In genomic region chr2:120044336-120044735, GRCh38 we compare ENCODE assay signal across 31 cellular contexts.
"Had no signal": no experiment of that assay in that cellular context is flagged by ENCODE, and none has a peak within 500 bp of the region (broad histone marks: within the 10 kb centered on the region; RNA-seq: fewer than 3 reads in every experiment).

No MANE protein-coding gene starts in this region.

- FAIRE-seq: TTC549 had no signal

- H3K4me2 ChIP-seq: SK-N-SH had no signal

- H3K4me1 Mint-ChIP-seq: activated CD4-positive, alpha-beta T cell treated with anti-CD3 and anti-CD28 coated beads, Interleukin-2, amount 10 ng/mL, durations not matched to agents 24 days and 14 days had no signal

- H3K4me3 Mint-ChIP-seq: activated CD4-positive, alpha-beta T cell treated with anti-CD3 and anti-CD28 coated beads, Interleukin-2, amount 10 ng/mL, durations not matched to agents 24 days and 14 days; activated CD8-positive, alpha-beta T cell treated with anti-CD3 and anti-CD28 coated beads for 36 hours; activated naive CD4-positive, alpha-beta T cell treated with anti-CD3 and anti-CD28 coated beads, Interleukin-2, amount 10 ng/mL, durations not matched to agents 7 days and 5 days; activated naive CD8-positive, alpha-beta T cell; activated naive CD8-positive, alpha-beta T cell treated with anti-CD3 and anti-CD28 coated beads, Interleukin-2, amount 50 U/mL, for 24 hours; activated T-cell treated with anti-CD3 and anti-CD28 coated beads, Interleukin-2, amount 50 U/mL, for 24 hours; activated T-helper 1 cell treated with anti-CD3 and anti-CD28 coated beads, Interleukin-12 subunit alpha, Interleukin-12 subunit beta, Interleukin-2, Interleukin-4 antibody, amounts not matched to agents 30 ng/mL and 10 ng/mL and 1 ng/mL, durations not matched to agents 14 hours and 24 hours and 36 hours; T-helper 1 cell treated with Interleukin-12 subunit alpha and Interleukin-12 subunit beta and Interleukin-4 antibody, amounts not matched to agents 30 μg/mL and 1 μg/mL, for 36 hours; T-helper 2 cell treated with Interferon-gamma antibody and Interleukin-4, amounts not matched to agents 5 μg/mL and 100 μg/mL, for 36 hours had no signal

- H3K27ac Mint-ChIP-seq: activated CD4-positive, alpha-beta T cell treated with anti-CD3 and anti-CD28 coated beads, Interleukin-2, amount 10 ng/mL, durations not matched to agents 24 days and 14 days; activated CD8-positive, alpha-beta T cell treated with anti-CD3 and anti-CD28 coated beads for 36 hours; activated naive CD4-positive, alpha-beta T cell treated with anti-CD3 and anti-CD28 coated beads, Interleukin-2, amount 10 ng/mL, durations not matched to agents 7 days and 5 days; activated naive CD8-positive, alpha-beta T cell; activated naive CD8-positive, alpha-beta T cell treated with anti-CD3 and anti-CD28 coated beads, Interleukin-2, amount 50 U/mL, for 24 hours; activated T-cell treated with anti-CD3 and anti-CD28 coated beads, Interleukin-2, amount 50 U/mL, for 24 hours; activated T-helper 1 cell treated with anti-CD3 and anti-CD28 coated beads, Interleukin-12 subunit alpha, Interleukin-12 subunit beta, Interleukin-2, Interleukin-4 antibody, amounts not matched to agents 30 ng/mL and 10 ng/mL and 1 ng/mL, durations not matched to agents 14 hours and 24 hours and 36 hours; T-helper 1 cell treated with Interleukin-12 subunit alpha and Interleukin-12 subunit beta and Interleukin-4 antibody, amounts not matched to agents 30 μg/mL and 1 μg/mL, for 36 hours; T-helper 2 cell treated with Interferon-gamma antibody and Interleukin-4, amounts not matched to agents 5 μg/mL and 100 μg/mL, for 36 hours had no signal

- H3K27ac ChIP-seq: brain microvascular endothelial cell, Peyer's patch, SJSA1 had no signal

- DNase-seq: activated CD4-positive, alpha-beta T cell treated with anti-CD3 and anti-CD28 coated beads, Interleukin-2, amount 10 ng/mL, durations not matched to agents 24 days and 14 days; activated CD4-positive, alpha-beta T cell treated with anti-CD3 and anti-CD28 coated beads, Interleukin-2, amount 50 U/mL, for 4 hours; activated CD8-positive, alpha-beta T cell treated with anti-CD3 and anti-CD28 coated beads for 36 hours; activated effector memory CD4-positive, alpha-beta T cell treated with Interleukin-2 at 50 U/mL for 16 hours; activated naive CD4-positive, alpha-beta T cell treated with anti-CD3 and anti-CD28 coated beads, Interleukin-2, amount 10 ng/mL, durations not matched to agents 7 days and 5 days; activated naive CD8-positive, alpha-beta T cell treated with anti-CD3 and anti-CD28 coated beads, Interleukin-2, amount 50 U/mL, for 24 hours; activated T-cell treated with anti-CD3 and anti-CD28 coated beads, Interleukin-2, amount 50 U/mL, for 24 hours; aorta; brain microvascular endothelial cell; central memory CD4-positive, alpha-beta T cell; Kasumi-1; KG1; MG63; NCI-H1092; NCI-H1417; NCI-H146; NCI-H187 treated with DMSO at 0.1 percent for 48 hours; NCI-H2081 treated with DMSO at 0.1 percent for 48 hours; NCI-H226; NCI-H524 treated with DMSO at 0.1 percent for 48 hours; PC-3; Peyer's patch; RPMI8226; SHP77 treated with DMSO at 0.1 percent for 48 hours; SK-N-SH had no signal

- H3K9me3 ChIP-seq: Peyer's patch, SJSA1, SK-N-SH had no signal

- H3K9ac ChIP-seq: SK-N-SH had no signal

- H3K27me3 ChIP-seq: brain microvascular endothelial cell, MG63, Peyer's patch, SJSA1 had no signal

- ATAC-seq: activated CD8-positive, alpha-beta T cell treated with anti-CD3 and anti-CD28 coated beads for 36 hours; activated naive CD8-positive, alpha-beta T cell treated with anti-CD3 and anti-CD28 coated beads, Interleukin-2, amount 50 U/mL, for 24 hours; PC-3 had no signal

- H3K4me3 ChIP-seq: MG63, Peyer's patch, SJSA1 had no signal

- H3K27me3 Mint-ChIP-seq: activated CD4-positive, alpha-beta T cell treated with anti-CD3 and anti-CD28 coated beads, Interleukin-2, amount 10 ng/mL, durations not matched to agents 24 days and 14 days; activated CD8-positive, alpha-beta T cell treated with anti-CD3 and anti-CD28 coated beads for 36 hours; activated naive CD4-positive, alpha-beta T cell treated with anti-CD3 and anti-CD28 coated beads, Interleukin-2, amount 10 ng/mL, durations not matched to agents 7 days and 5 days; activated naive CD8-positive, alpha-beta T cell; activated naive CD8-positive, alpha-beta T cell treated with anti-CD3 and anti-CD28 coated beads, Interleukin-2, amount 50 U/mL, for 24 hours; activated T-cell treated with anti-CD3 and anti-CD28 coated beads, Interleukin-2, amount 50 U/mL, for 24 hours had no signal

- H3K36me3 ChIP-seq: brain microvascular endothelial cell, MG63, SJSA1 had no signal

- H3K4me1 ChIP-seq: SJSA1 had no signal
